20 cellular contexts compared by ENCODE assay signal in genomic region chr1:172912765-172913260, GRCh38.
DNase-seq lines count a peak whose midpoint lies in the region; ATAC-seq, FAIRE-seq and TF ChIP-seq lines count a peak whose summit lies in the region.
"Had no signal": no experiment of that assay in that cellular context is flagged by ENCODE, and none has a peak within 500 bp of the region (broad histone marks: within the 10 kb centered on the region; RNA-seq: fewer than 3 reads in every experiment).

No MANE protein-coding gene starts in this region.

- H3K9ac ChIP-seq in endothelial cell of umbilical vein (replicated peaks; ENCODE audit: extremely low read depth, insufficient read depth, low read length), result no peak overlapping the region
- H3K9ac ChIP-seq: BLaER1 had no signal

- H3K9me1 ChIP-seq in endothelial cell of umbilical vein (replicated peaks; ENCODE audit: control insufficient read depth, extremely low read depth, insufficient read depth, low read length), result no peaks in the 10 kb centered on the region

- ATAC-seq in GM23338, result no peak
- ATAC-seq: GM12878 had no signal

- H3K9me3 ChIP-seq in endothelial cell of umbilical vein (replicated peaks; ENCODE audit: control insufficient read depth, insufficient read depth, low read length), result peaks cover 3% of the 10 kb centered on the region

- POLR2A ChIA-PET in endothelial cell of umbilical vein (lab: Charles Lee), result no interaction called here

- no peaks in the 10 kb centered on the region for H3K79me2 ChIP-seq in GM23338 (replicated peaks; ENCODE audit: insufficient read depth)
- no peaks in the 10 kb centered on the region for H3K79me2 ChIP-seq in endothelial cell of umbilical vein (ENCODE audit: control insufficient read depth, insufficient read depth, low read length)

- H3K27me3 Mint-ChIP-seq in GM23338 (ENCODE audit: insufficient read depth, low read depth, poor library complexity), result peaks cover 8% of the 10 kb centered on the region
- H3K27me3 Mint-ChIP-seq: CD4-positive, alpha-beta memory T cell had no signal

- H3K4me2 ChIP-seq in GM23338 (no peak overlapping the region), endothelial cell of umbilical vein (ENCODE audit: insufficient read depth, low read length) (no peak overlapping the region)
- H3K4me2 ChIP-seq: BLaER1 had no signal

- no peaks in the 10 kb centered on the region for H3F3A ChIP-seq in GM23338 (replicated peaks; ENCODE audit: low read depth)

- DNase-seq in DMS53 (lab: John Stamatoyannopoulos, UW) (peak; percentile 31), DMS53 treated with DMSO at 0.1 percent for 48 hours (lab: John Stamatoyannopoulos, UW; ENCODE audit: unreplicated experiment) (no peak), GM23338 (ENCODE audit: low spot score) (peak; percentile 23), NAMALWA (ENCODE audit: low spot score) (peak; percentile 21), endothelial cell of umbilical vein (ENCODE audit: low read depth, low spot score) (no peak), NCI-H187 (lab: John Stamatoyannopoulos, UW) (no peak), H54 (ENCODE audit: insufficient read length, low spot score) (no peak)
- no peak for DNase-seq in stimulated activated naive CD4-positive, alpha-beta T cell treated with Interleukin-2 at 50 U/mL for 16 hours (lab: John Stamatoyannopoulos, UW)
- DNase-seq: 8988T; Calu3; CD4-positive, alpha-beta memory T cell; DMS79 treated with DMSO at 0.1 percent for 48 hours; EL; HCEC 1CT; KG1 had no signal

- dilution Hi-C loops in endothelial cell of umbilical vein (cut with MboI; ENCODE audit: extremely low pct_ligation_motif_present, low sequenced_read_pairs), result no loop called here

- TF ChIP-seq CTCF in GM23338 (conservative IDR thresholded peaks at IDR 0.05; ENCODE audit: low read depth in 2 of 2) (no peak), endothelial cell of umbilical vein (IDR thresholded peaks at IDR 0.05; ENCODE audit: extremely low read depth in 1 of 2, insufficient read depth in 1 of 2, low read depth in 1 of 2, low read length in 2 of 2) (no peak)

- intact Hi-C loops in endothelial cell of umbilical vein (cut with micrococcal nuclease), result loop anchor here (10.0 kb wide), 1 partner anchor 562 kb away; the partner anchor contains the start of gene PRDX6

- H4K20me1 ChIP-seq in GM23338 (replicated peaks; ENCODE audit: insufficient read depth) (no peaks in the 10 kb centered on the region), endothelial cell of umbilical vein (replicated peaks; ENCODE audit: control insufficient read depth, extremely low read depth, insufficient read depth, low read length) (no peaks in the 10 kb centered on the region)
- H4K20me1 ChIP-seq: BLaER1 had no signal

- no peak overlapping the region for H2AFZ ChIP-seq in GM23338
- no peak overlapping the region for H2AFZ ChIP-seq in endothelial cell of umbilical vein (ENCODE audit: low read depth, low read length)

- peaks cover 41% of the 10 kb centered on the region for H3K9me3 Mint-ChIP-seq in GM23338

- H3K4me1 ChIP-seq in GM23338 (ENCODE audit: insufficient read depth), result no peaks in the 10 kb centered on the region
- peaks cover 73% of the 10 kb centered on the region for H3K4me1 ChIP-seq in endothelial cell of umbilical vein (ENCODE audit: control insufficient read depth, extremely low read depth, insufficient read depth, low read length)

- H3K27ac ChIP-seq in GM23338 (ENCODE audit: low read depth), result no peak overlapping the region
- H3K27ac ChIP-seq in endothelial cell of umbilical vein (ENCODE audit: insufficient read depth, low read depth, low read length), result peak overlapping the region; percentile 62
- H3K27ac ChIP-seq: BLaER1 had no signal

- no peak overlapping the region for H3K4me3 Mint-ChIP-seq in GM23338
- H3K4me3 Mint-ChIP-seq: CD14-positive monocyte; CD4-positive, alpha-beta memory T cell had no signal

- H3K4me3 ChIP-seq in GM23338 (no peak overlapping the region), endothelial cell of umbilical vein (replicated peaks in 1 of 3; ENCODE audit: insufficient read depth in 1 of 3, low read depth in 1 of 3, low read length in 3 of 3) (no peak overlapping the region)
- H3K4me3 ChIP-seq: BLaER1, GM12878 had no signal

- no peak for TF ChIP-seq POLR2A in endothelial cell of umbilical vein (IDR thresholded peaks at IDR 0.05; ENCODE audit: low read depth, low read length)
- no peak for TF ChIP-seq POLR2A in H54 (IDR thresholded peaks at IDR 0.05; ENCODE audit: low read depth, low read length)

- peaks cover 5% of the 10 kb centered on the region; the same call in 1 of the 2 replicates for H3K36me3 ChIP-seq in GM23338 (ENCODE audit: insufficient read depth)
- no peaks in the 10 kb centered on the region for H3K36me3 ChIP-seq in endothelial cell of umbilical vein (ENCODE audit: control insufficient read depth in 2 of 2, extremely low read depth in 1 of 2, insufficient read depth in 2 of 2, low read length in 2 of 2)
- H3K36me3 ChIP-seq: BLaER1 had no signal

- no peak overlapping the region for H3K27ac Mint-ChIP-seq in GM23338
- H3K27ac Mint-ChIP-seq: CD4-positive, alpha-beta memory T cell had no signal

- H3K27me3 ChIP-seq in GM23338 (ENCODE audit: insufficient read depth) (no peaks in the 10 kb centered on the region), endothelial cell of umbilical vein (ENCODE audit: control insufficient read depth in 2 of 2, insufficient read depth in 2 of 2, low read length in 2 of 2) (no peaks in the 10 kb centered on the region)
- H3K27me3 ChIP-seq: BLaER1 had no signal

- H3K4me1 Mint-ChIP-seq in GM23338, result no peaks in the 10 kb centered on the region

- H3K36me3 Mint-ChIP-seq in GM23338 (ENCODE audit: low read depth), result peaks cover 12% of the 10 kb centered on the region

- CTCF ChIA-PET in endothelial cell of umbilical vein (lab: Charles Lee), result interaction anchor here (1.8 kb wide), 1 partner anchor 289 kb away, joined by 5 read pairs; no protein-coding TSS in a partner anchor

- H3K9me2 ChIP-seq in GM23338 (ENCODE audit: insufficient read depth), result peaks cover 10% of the 10 kb centered on the region; the same call in 1 of the 2 replicates

- no TSS peak for BruUV-seq in endothelial cell of umbilical vein (replicated peaks; lab: Mats Ljungman, UMichigan)

- FAIRE-seq in endothelial cell of umbilical vein (lab: Jason Lieb, UNC), result no peak
- no peak for FAIRE-seq in H54 (lab: Jason Lieb, UNC)
- FAIRE-seq: GM12878, GM19239, HTR-8/SVneo had no signal

TF ChIP-seq in endothelial cell of umbilical vein, 7 proteins besides CTCF, POLR2A, EP300 and RAD21:
- TF ChIP-seq, protein P1, sequence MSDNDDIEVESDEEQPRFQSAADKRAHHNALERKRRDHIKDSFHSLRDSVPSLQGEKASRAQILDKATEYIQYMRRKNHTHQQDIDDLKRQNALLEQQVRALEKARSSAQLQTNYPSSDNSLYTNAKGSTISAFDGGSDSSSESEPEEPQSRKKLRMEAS (IDR thresholded peaks at IDR 0.05; ENCODE audit: insufficient read depth, insufficient read length), result no peak
- TF ChIP-seq MYC (IDR thresholded peaks at IDR 0.05; ENCODE audit: low read depth, low read length), result no peak
- no peak for TF ChIP-seq POLR2AphosphoS5 (IDR thresholded peaks at IDR 0.05; ENCODE audit: insufficient read depth, low read depth, low read length)
- TF ChIP-seq GATA2 (IDR thresholded peaks at IDR 0.05; ENCODE audit: insufficient read depth, insufficient read length, low read depth, low read length), result no peak
- TF ChIP-seq EZH2 (IDR thresholded peaks at IDR 0.05; ENCODE audit: borderline replicate concordance, low read depth, low read length, severe bottlenecking), result no peak
- no peak for TF ChIP-seq FOS (IDR thresholded peaks at IDR 0.05; ENCODE audit: borderline replicate concordance, insufficient read depth, low read length)
- TF ChIP-seq JUN (IDR thresholded peaks at IDR 0.05; ENCODE audit: borderline replicate concordance, insufficient read depth, insufficient read length, low read depth), result no peak

Comparison
In these comparisons a context has a peak if more than half of its experiments do, and no peak if none do; other contexts are left out.
1. DNase-seq: peak in DMS53 (single experiment), GM23338 (single experiment) and NAMALWA (single experiment); none in DMS53 treated with DMSO at 0.1 percent for 48 hours (single experiment), endothelial cell of umbilical vein (single experiment), stimulated activated naive CD4-positive, alpha-beta T cell treated with Interleukin-2 at 50 U/mL for 16 hours (single experiment), NCI-H187 (0 of 2) and H54 (single experiment).